ENCODE assay signal across 8 cellular contexts in genomic region chr12:98154850-98155249, GRCh38.
DNase-seq lines count a peak whose midpoint lies in the region; ATAC-seq and TF ChIP-seq lines count a peak whose summit lies in the region.
"Had no signal": no experiment of that assay in that cellular context is flagged by ENCODE, and none has a peak within 500 bp of the region (broad histone marks: within the 10 kb centered on the region; RNA-seq: fewer than 3 reads in every experiment).

No MANE protein-coding gene starts in this region.

- no peak overlapping the region for H3K4me3 ChIP-seq in esophagus muscularis mucosa
- H3K4me3 ChIP-seq in smooth muscle cell, result no peak overlapping the region
- no peak overlapping the region for H3K4me3 ChIP-seq in suprapubic skin

- H3K27me3 ChIP-seq in esophagus muscularis mucosa (no peaks in the 10 kb centered on the region), smooth muscle cell (ENCODE audit: low read depth) (no peaks in the 10 kb centered on the region), suprapubic skin (no peaks in the 10 kb centered on the region)

- H3F3A ChIP-seq in smooth muscle cell (ENCODE audit: low read depth), result no peaks in the 10 kb centered on the region

- H2AFZ ChIP-seq in smooth muscle cell (ENCODE audit: low read depth), result peak overlapping the region; percentile 57

- intact Hi-C loops in esophagus muscularis mucosa (cut with DNase I), result no loop called here

- H3K79me2 ChIP-seq in smooth muscle cell (ENCODE audit: low read depth), result no peaks in the 10 kb centered on the region

- no peak for TF ChIP-seq POLR2A in esophagus muscularis mucosa (IDR thresholded peaks at IDR 0.05; ENCODE audit: low read depth)
- no peak for TF ChIP-seq POLR2A in suprapubic skin (IDR thresholded peaks at IDR 0.05)

- H3K9ac ChIP-seq in smooth muscle cell (ENCODE audit: low read depth), result peak overlapping the region; percentile 37

- H3K4me2 ChIP-seq in smooth muscle cell, result peak overlapping the region; percentile 62

- H3K9me3 ChIP-seq in esophagus muscularis mucosa (no peaks in the 10 kb centered on the region), smooth muscle cell (replicated peaks; ENCODE audit: low read depth) (no peaks in the 10 kb centered on the region), suprapubic skin (no peaks in the 10 kb centered on the region)

- no peak for TF ChIP-seq EP300 in esophagus muscularis mucosa (IDR thresholded peaks at IDR 0.05)
- no peak for TF ChIP-seq EP300 in suprapubic skin (IDR thresholded peaks at IDR 0.05)

- ATAC-seq in GM19452 (IDR thresholded peaks at IDR 0.05; ENCODE audit: unreplicated experiment), result no peak

- peak; percentile 53 to 65 (median 58) for TF ChIP-seq CTCF in esophagus muscularis mucosa (IDR thresholded peaks at IDR 0.05)
- TF ChIP-seq CTCF in smooth muscle cell (IDR thresholded peaks at IDR 0.05; ENCODE audit: borderline replicate concordance, insufficient read depth, poor library complexity, severe bottlenecking), result peak; percentile 37
- TF ChIP-seq CTCF in suprapubic skin (IDR thresholded peaks at IDR 0.05), result no peak

- 27% methylated on average over 4 of the region's 4 CpGs for WGBS in esophagus muscularis mucosa
- 13% methylated on average over 4 of the region's 4 CpGs for WGBS in smooth muscle cell (ENCODE audit: low lambda C conversion rate)
- 23% methylated on average over 4 of the region's 4 CpGs for WGBS in suprapubic skin

- H3K27ac ChIP-seq in esophagus muscularis mucosa (replicated peaks in 1 of 4) (no peak overlapping the region), smooth muscle cell (ENCODE audit: low read depth) (no peak overlapping the region), suprapubic skin (no peak overlapping the region)

- H3K4me1 ChIP-seq in esophagus muscularis mucosa (peaks cover 0 to 12% (median 6%) of the 10 kb centered on the region in 4 donors), smooth muscle cell (ENCODE audit: low read depth) (peaks cover 18% of the 10 kb centered on the region), suprapubic skin (no peaks in the 10 kb centered on the region)

- DNase-seq in LoVo (ENCODE audit: low spot score) (peak; percentile 12), NCI-H82 treated with DMSO at 0.1 percent for 48 hours (lab: John Stamatoyannopoulos, UW; ENCODE audit: unreplicated experiment) (peak; percentile 45), esophagus muscularis mucosa (ENCODE audit: extremely low spot score) (peak; percentile 53), smooth muscle cell (lab: John Stamatoyannopoulos, UW; ENCODE audit: unreplicated experiment) (no peak), GOT3 (lab: John Stamatoyannopoulos, UW) (no peak), suprapubic skin (ENCODE audit: low spot score in 2 of 2) (no peak)
- DNase-seq: activated gamma-delta T cell had no signal

- no peaks in the 10 kb centered on the region for H4K20me1 ChIP-seq in smooth muscle cell (ENCODE audit: low read depth)

- H3K36me3 ChIP-seq in esophagus muscularis mucosa, result no peaks in the 10 kb centered on the region
- H3K36me3 ChIP-seq in smooth muscle cell (ENCODE audit: low read depth), result no peaks in the 10 kb centered on the region
- H3K36me3 ChIP-seq in suprapubic skin, result no peaks in the 10 kb centered on the region

Comparison
In these comparisons a context has a peak if more than half of its experiments do, and no peak if none do; other contexts are left out.
1. DNase-seq: peak in LoVo (single experiment), NCI-H82 treated with DMSO at 0.1 percent for 48 hours (single experiment) and esophagus muscularis mucosa (single experiment); none in smooth muscle cell (single experiment), GOT3 (single experiment) and suprapubic skin (0 of 2).
2. CTCF ChIP-seq: peak in esophagus muscularis mucosa (3 of 3) and smooth muscle cell (single experiment); none in suprapubic skin (0 of 2).